Comparison of ENCODE assay signal across 20 cellular contexts in the genomic region with DNA sequence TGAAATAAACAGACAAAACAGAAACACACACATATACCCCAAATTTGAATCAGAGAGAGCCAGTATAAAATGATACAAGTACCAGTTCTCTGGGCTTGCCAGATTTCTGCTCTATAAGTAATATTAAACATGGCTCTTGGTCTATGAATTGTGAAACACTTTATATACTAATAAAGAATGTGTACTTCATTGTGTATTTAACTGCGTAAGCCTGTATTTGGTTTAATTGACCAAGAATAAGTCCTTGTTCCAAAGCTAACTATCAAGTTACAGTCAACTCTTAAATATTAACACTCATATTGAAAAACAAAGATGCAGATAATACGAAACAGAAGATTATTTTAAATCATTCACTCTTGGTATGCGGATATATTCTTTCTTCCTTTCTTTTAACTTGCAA. TPM values are rescaled to one million over a fixed set of nuclear protein-coding genes. Genes with fewer than 3 reads are reported as not detected.
DNase-seq lines count a peak whose midpoint lies in the region; ATAC-seq and TF ChIP-seq lines count a peak whose summit lies in the region.
"Had no signal": no experiment of that assay in that cellular context is flagged by ENCODE, and none has a peak within 500 bp of the region (broad histone marks: within the 10 kb centered on the region; RNA-seq: fewer than 3 reads in every experiment).

No MANE protein-coding gene starts in this region.

- H3K9me3 Mint-ChIP-seq in Calu3 (ENCODE audit: low read depth, unreplicated experiment) (no peaks in the 10 kb centered on the region), neural progenitor cell (peaks cover 25% of the 10 kb centered on the region)
- H3K9me3 Mint-ChIP-seq in activated T-helper 2 cell treated with anti-CD3 and anti-CD28 coated beads, Interferon-gamma antibody, Interleukin-2, Interleukin-4, amounts not matched to agents 10 μg/mL and 5 μg/mL and 100 μg/mL, durations not matched to agents 14 hours and 24 hours and 36 hours: no peaks in the 10 kb centered on the region
- H3K9me3 Mint-ChIP-seq in activated T-helper 17 cell treated with anti-CD3 and anti-CD28 coated beads, Interleukin-2, amount 50 U/mL, for 72 hours: peaks cover 4% of the 10 kb centered on the region

- peak overlapping the region; percentile 74 for H3K27ac ChIP-seq in angular gyrus (ENCODE audit: low read depth, low read length)
- H3K27ac ChIP-seq in foreskin keratinocyte: peak overlapping the region; percentile 23
- no peak overlapping the region for H3K27ac ChIP-seq in neural progenitor cell
- H3K27ac ChIP-seq: 22Rv1, A549, GM23248, HL-60 had no signal

- H3K9me3 ChIP-seq in neural progenitor cell (ENCODE audit: low read depth): peaks cover 4% of the 10 kb centered on the region
- no peaks in the 10 kb centered on the region for H3K9me3 ChIP-seq in MG63
- H3K9me3 ChIP-seq: A549, Caco-2 had no signal

- no TSS peak for BruUV-seq in Calu3 (replicated peaks; lab: Mats Ljungman, UMichigan)

- CTCF ChIA-PET in Calu3 (lab: Charles Lee): no interaction called here

- no peak overlapping the region for H2AFZ ChIP-seq in neural progenitor cell (replicated peaks)
- H2AFZ ChIP-seq: GM23248 had no signal

- H3K27ac Mint-ChIP-seq in Calu3 (ENCODE audit: unreplicated experiment) (peak overlapping the region; percentile 50), neural progenitor cell (no peak overlapping the region)
- no peak overlapping the region for H3K27ac Mint-ChIP-seq in activated T-helper 2 cell treated with anti-CD3 and anti-CD28 coated beads, Interferon-gamma antibody, Interleukin-2, Interleukin-4, amounts not matched to agents 10 μg/mL and 5 μg/mL and 100 μg/mL, durations not matched to agents 14 hours and 24 hours and 36 hours
- no peak overlapping the region for H3K27ac Mint-ChIP-seq in activated T-helper 17 cell treated with anti-CD3 and anti-CD28 coated beads, Interleukin-2, amount 50 U/mL, for 72 hours
- H3K27ac Mint-ChIP-seq: CD4-positive, alpha-beta T cell; IgD-negative memory B cell had no signal

- H3K4me3 Mint-ChIP-seq in Calu3 (ENCODE audit: low read depth, unreplicated experiment) (peak overlapping the region; percentile 24), neural progenitor cell (no peak overlapping the region)
- H3K4me3 Mint-ChIP-seq in activated T-helper 2 cell treated with anti-CD3 and anti-CD28 coated beads, Interferon-gamma antibody, Interleukin-2, Interleukin-4, amounts not matched to agents 10 μg/mL and 5 μg/mL and 100 μg/mL, durations not matched to agents 14 hours and 24 hours and 36 hours (ENCODE audit: low read depth): no peak overlapping the region
- no peak overlapping the region for H3K4me3 Mint-ChIP-seq in activated T-helper 17 cell treated with anti-CD3 and anti-CD28 coated beads, Interleukin-2, amount 50 U/mL, for 72 hours
- H3K4me3 Mint-ChIP-seq: CD4-positive, alpha-beta T cell; IgD-negative memory B cell had no signal

- H3K36me3 ChIP-seq in neural progenitor cell (peaks cover 15% of the 10 kb centered on the region), MG63 (no peaks in the 10 kb centered on the region)

- H3K4me1 ChIP-seq in foreskin keratinocyte: peaks cover 52% of the 10 kb centered on the region
- peaks cover 46% of the 10 kb centered on the region for H3K4me1 ChIP-seq in neural progenitor cell
- H3K4me1 ChIP-seq: A549 had no signal

- H3K79me2 ChIP-seq in neural progenitor cell (ENCODE audit: low read depth): peaks cover 99% of the 10 kb centered on the region

- H3K4me1 Mint-ChIP-seq in Calu3 (ENCODE audit: low read depth, unreplicated experiment): peaks cover 32% of the 10 kb centered on the region
- peaks cover 26% of the 10 kb centered on the region for H3K4me1 Mint-ChIP-seq in neural progenitor cell
- H3K4me1 Mint-ChIP-seq in activated T-helper 2 cell treated with anti-CD3 and anti-CD28 coated beads, Interferon-gamma antibody, Interleukin-2, Interleukin-4, amounts not matched to agents 10 μg/mL and 5 μg/mL and 100 μg/mL, durations not matched to agents 14 hours and 24 hours and 36 hours (ENCODE audit: low read depth): no peaks in the 10 kb centered on the region
- no peaks in the 10 kb centered on the region for H3K4me1 Mint-ChIP-seq in activated T-helper 17 cell treated with anti-CD3 and anti-CD28 coated beads, Interleukin-2, amount 50 U/mL, for 72 hours

- H3K27me3 Mint-ChIP-seq in Calu3 (ENCODE audit: unreplicated experiment) (no peaks in the 10 kb centered on the region), neural progenitor cell (ENCODE audit: insufficient read depth, low read depth) (peaks cover 7% of the 10 kb centered on the region)
- peaks cover 3% of the 10 kb centered on the region for H3K27me3 Mint-ChIP-seq in activated T-helper 2 cell treated with anti-CD3 and anti-CD28 coated beads, Interferon-gamma antibody, Interleukin-2, Interleukin-4, amounts not matched to agents 10 μg/mL and 5 μg/mL and 100 μg/mL, durations not matched to agents 14 hours and 24 hours and 36 hours (ENCODE audit: low read depth)
- peaks cover 21% of the 10 kb centered on the region for H3K27me3 Mint-ChIP-seq in activated T-helper 17 cell treated with anti-CD3 and anti-CD28 coated beads, Interleukin-2, amount 50 U/mL, for 72 hours

- H3K4me2 ChIP-seq in neural progenitor cell: peak overlapping the region; percentile 50
- H3K4me2 ChIP-seq: A549 had no signal

- H3K27me3 ChIP-seq in foreskin keratinocyte: no peaks in the 10 kb centered on the region
- H3K27me3 ChIP-seq in neural progenitor cell: no peaks in the 10 kb centered on the region
- no peaks in the 10 kb centered on the region for H3K27me3 ChIP-seq in MG63

- intact Hi-C loops in Calu3 (cut with micrococcal nuclease; ENCODE audit: unreplicated experiment): no loop called here
- intact Hi-C loops in activated T-helper 2 cell treated with anti-CD3 and anti-CD28 coated beads, Interferon-gamma antibody, Interleukin-2, Interleukin-4, amounts not matched to agents 10 μg/mL and 5 μg/mL and 100 μg/mL, durations not matched to agents 14 hours and 24 hours and 36 hours (cut with micrococcal nuclease): no loop called here

- no peaks in the 10 kb centered on the region for H3F3A ChIP-seq in neural progenitor cell (ENCODE audit: low read depth)

- DNase-seq in Calu3 (no peak), foreskin keratinocyte (no peak), neural progenitor cell (ENCODE audit: low spot score) (no peak), NCI-H510A (lab: John Stamatoyannopoulos, UW) (no peak), MG63 (no peak)
- DNase-seq in activated T-helper 2 cell treated with anti-CD3 and anti-CD28 coated beads, Interferon-gamma antibody, Interleukin-2, Interleukin-4, amounts not matched to agents 10 μg/mL and 5 μg/mL and 100 μg/mL, durations not matched to agents 14 hours and 24 hours and 36 hours (ENCODE audit: low spot score): no peak
- DNase-seq: AML-193; Caco-2; CD4-positive, alpha-beta T cell; DMS153; DMS79; GF-D8; GM23248 had no signal

- H3K36me3 Mint-ChIP-seq in Calu3 (ENCODE audit: insufficient read depth, unreplicated experiment) (peaks cover 13% of the 10 kb centered on the region), neural progenitor cell (peaks cover 71% of the 10 kb centered on the region)
- H3K36me3 Mint-ChIP-seq in activated T-helper 2 cell treated with anti-CD3 and anti-CD28 coated beads, Interferon-gamma antibody, Interleukin-2, Interleukin-4, amounts not matched to agents 10 μg/mL and 5 μg/mL and 100 μg/mL, durations not matched to agents 14 hours and 24 hours and 36 hours (ENCODE audit: low read depth): no peaks in the 10 kb centered on the region
- H3K36me3 Mint-ChIP-seq in activated T-helper 17 cell treated with anti-CD3 and anti-CD28 coated beads, Interleukin-2, amount 50 U/mL, for 72 hours (ENCODE audit: low read depth): no peaks in the 10 kb centered on the region
- H3K36me3 Mint-ChIP-seq: IgD-negative memory B cell had no signal

- no peak overlapping the region for H3K9ac ChIP-seq in neural progenitor cell
- H3K9ac ChIP-seq: GM23248 had no signal

- no peak for ATAC-seq in foreskin keratinocyte
- ATAC-seq in activated T-helper 17 cell treated with anti-CD3 and anti-CD28 coated beads, Interleukin-2, amount 50 U/mL, for 72 hours (replicated peaks): no peak
- ATAC-seq: A549 had no signal

- peaks cover 91% of the 10 kb centered on the region for H4K20me1 ChIP-seq in neural progenitor cell (ENCODE audit: low read depth)

- H3K4me3 ChIP-seq in neural progenitor cell: no peak overlapping the region
- no peak overlapping the region for H3K4me3 ChIP-seq in MG63
- H3K4me3 ChIP-seq: A549, GM23248, HAP-1 had no signal

- TF ChIP-seq CTCF in Calu3 (IDR thresholded peaks at IDR 0.05; ENCODE audit: unreplicated experiment): no peak
- no peak for TF ChIP-seq CTCF in foreskin keratinocyte (conservative IDR thresholded peaks at IDR 0.05)
- no peak for TF ChIP-seq CTCF in neural progenitor cell (IDR thresholded peaks at IDR 0.05)

RNA-seq across cellular contexts. Expression of gene FGFR2, which starts 8.7 kb away (rescaled TPM):
- total RNA-seq in Calu3 (2022) (53.6 and 57.9 TPM in 2 replicates), foreskin keratinocyte (30.3 and 35.8 TPM in 2 replicates), neural progenitor cell (ENCODE audit: low replicate concordance) (76.3 and 99.1 TPM in 2 replicates)
- polyA plus RNA-seq in foreskin keratinocyte: 11.1 and 14.3 TPM in 2 replicates
- total RNA-seq in activated T-helper 2 cell treated with anti-CD3 and anti-CD28 coated beads, Interferon-gamma antibody, Interleukin-2, Interleukin-4, amounts not matched to agents 10 μg/mL and 5 μg/mL and 100 μg/mL, durations not matched to agents 14 hours and 24 hours and 36 hours: not detected in 2 replicates
- not detected for total RNA-seq in activated T-helper 17 cell treated with anti-CD3 and anti-CD28 coated beads, Interleukin-2, amount 50 U/mL, for 72 hours
- 6.3 and 9.0 TPM in 2 replicates for total RNA-seq in MG63 (2014; rRNA removed; shearing (Covaris generic); ENCODE audit: low replicate concordance)
- total RNA-seq: GM23248 had no signal
- polyA plus RNA-seq: IgD-negative memory B cell had no signal
